8 cellular contexts compared by ENCODE assay signal in the genomic region with DNA sequence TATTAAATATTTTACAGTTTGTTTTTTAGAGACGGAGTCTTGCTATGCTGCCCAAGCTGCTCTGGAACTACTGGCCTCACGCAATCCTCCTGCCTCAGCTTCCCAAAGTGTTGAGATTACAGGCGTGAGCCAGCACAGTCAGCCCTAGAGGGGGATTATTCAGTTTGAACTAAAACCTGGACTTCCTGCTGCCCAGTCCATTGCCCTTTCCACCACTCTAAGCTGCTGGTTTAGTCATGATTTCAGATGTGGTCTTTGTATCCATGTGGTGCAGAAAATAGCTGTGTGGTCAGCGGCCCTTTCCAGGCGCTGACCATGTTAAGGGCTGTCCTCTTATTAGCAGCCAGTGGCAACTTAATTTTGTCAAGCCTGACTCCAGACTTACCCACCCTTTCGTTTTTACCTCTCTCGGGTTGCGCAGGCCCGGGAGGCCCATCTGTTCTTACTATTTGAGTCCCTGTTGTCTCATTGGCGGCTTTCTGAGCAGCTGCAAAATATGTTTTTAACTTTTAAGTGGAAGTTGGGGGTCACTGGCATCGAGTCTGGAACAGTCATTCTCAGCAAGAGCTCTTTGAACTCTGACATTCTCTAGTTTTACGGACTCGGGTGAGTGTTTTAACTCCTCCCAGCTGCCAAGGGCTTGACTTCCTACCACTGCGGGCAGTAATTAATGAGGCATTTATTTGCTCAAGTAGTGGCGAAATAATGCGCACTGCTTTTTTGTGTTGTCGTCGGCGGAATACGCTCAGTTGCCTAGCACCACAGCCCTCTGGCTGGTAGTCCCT. TPM values are rescaled to one million over a fixed set of nuclear protein-coding genes. Genes with fewer than 3 reads are reported as not detected.
DNase-seq lines count a peak whose midpoint lies in the region; ATAC-seq and TF ChIP-seq lines count a peak whose summit lies in the region.

No MANE protein-coding gene starts in this region.

- H3K27ac ChIP-seq in 22Rv1 = peak overlapping the region; percentile 71

- no peaks in the 10 kb centered on the region for H3K36me3 Mint-ChIP-seq in nephron (ENCODE audit: low read depth)

- peaks cover 43% of the 10 kb centered on the region for H3K4me1 Mint-ChIP-seq in nephron

- H3K4me3 Mint-ChIP-seq in nephron = peak overlapping the region; percentile 83 to 92 (median 90)

- peaks cover 3% of the 10 kb centered on the region for H3K27me3 Mint-ChIP-seq in nephron (ENCODE audit: low read depth)

- DNase-seq in NCI-H510A (lab: John Stamatoyannopoulos, UW) (peak; percentile 51), activated T-cell treated with anti-CD3 and anti-CD28 coated beads for 4 hours (peak; percentile 9), fibroblast of gingiva (ENCODE audit: low read depth) (peak; percentile 80), ureter (ENCODE audit: low spot score) (peak; percentile 49)

- no peak for TF ChIP-seq POLR2A in GM18505 (IDR thresholded peaks at IDR 0.05; ENCODE audit: borderline replicate concordance, extremely low read depth, insufficient read depth, insufficient read length)

- ATAC-seq in GM18505 (IDR thresholded peaks at IDR 0.05; ENCODE audit: unreplicated experiment) (peak; percentile 24), HG02981 (IDR thresholded peaks at IDR 0.05; ENCODE audit: unreplicated experiment) (peak; percentile 24)

- peak overlapping the region; percentile 98 to 100 (median 99) for H3K27ac Mint-ChIP-seq in nephron

- TF ChIP-seq CTCF in 22Rv1 (IDR thresholded peaks at IDR 0.05) (no peak), nephron (IDR thresholded peaks at IDR 0.05; ENCODE audit: unreplicated experiment in 3 of 3) (no peak)

- peaks cover 6% of the 10 kb centered on the region for H3K9me3 Mint-ChIP-seq in nephron

RNA-seq across cellular contexts. Expression of a gene that starts 0.8 kb away (rescaled TPM):
- total RNA-seq in ureter = 35.1 TPM

Comparison
In these comparisons a context has a peak if more than half of its experiments do, and no peak if none do; other contexts are left out.
1. Peak in every context shown above with its lines: DNase-seq, ATAC-seq and H3K27ac ChIP-seq.
2. DNase-seq: peak in every context shown above with its lines; median percentile 80 in fibroblast of gingiva; 51 in NCI-H510A; 49 in ureter; 9 in activated T-cell treated with anti-CD3 and anti-CD28 coated beads for 4 hours.